ENCODE assay signal across 31 cellular contexts in genomic region chr2:23363268-23363667, GRCh38.
"Had no signal": no experiment of that assay in that cellular context is flagged by ENCODE, and none has a peak within 500 bp of the region (broad histone marks: within the 10 kb centered on the region; RNA-seq: fewer than 3 reads in every experiment).

No MANE protein-coding gene starts in this region.

- DNase-seq: activated B cell treated with CpG ODN at 0.5 μM for 24 hours; activated CD4-positive, alpha-beta memory T cell treated with anti-CD3 and anti-CD28 coated beads for 36 hours; activated CD4-positive, alpha-beta T cell treated with anti-CD3 and anti-CD28 coated beads for 4 hours; activated CD4-positive, alpha-beta T cell treated with anti-CD3 and anti-CD28 coated beads, Interleukin-2, amount 50 U/mL, for 1 hour; activated CD4-positive, CD25-positive, alpha-beta regulatory T cell treated with anti-CD3 and anti-CD28 coated beads, Interleukin-2, amount 50 U/mL, for 72 hours; activated CD8-positive, alpha-beta memory T cell treated with anti-CD3 and anti-CD28 coated beads, Interleukin-2, amount 50 U/mL, for 4 hours; activated gamma-delta T cell treated with Interleukin-2 at 50 U/mL for 16 hours; activated naive CD4-positive, alpha-beta T cell treated with anti-CD3 and anti-CD28 coated beads for 36 hours; activated T-cell treated with anti-CD3 and anti-CD28 coated beads for 4 hours; activated T-cell treated with anti-CD3 and anti-CD28 coated beads, Interleukin-2, amount 50 U/mL, for 4 hours; adrenal gland; body of pancreas; cerebellar nuclear complex; Karpas-422; NCI-H1105; NCI-H1417 treated with DMSO at 0.1 percent for 48 hours; NCI-H187 treated with DMSO at 0.1 percent for 48 hours; NCI-H2171 treated with DMSO at 0.1 percent for 48 hours; NCI-H226; NCI-H446 treated with DMSO at 0.1 percent for 48 hours; NCI-H524; NCI-H82; RPMI8226; SHP77 treated with DMSO at 0.1 percent for 48 hours; T-helper 1 cell; T-helper 2 cell; T-helper 9 cell had no signal

- H3K9me3 Mint-ChIP-seq: activated CD4-positive, alpha-beta memory T cell treated with anti-CD3 and anti-CD28 coated beads for 36 hours; activated naive CD4-positive, alpha-beta T cell treated with anti-CD3 and anti-CD28 coated beads for 36 hours; activated naive CD4-positive, alpha-beta T cell treated with anti-CD3 and anti-CD28 coated beads, Interleukin-2, amount 50 U/mL, for 72 hours; activated T-cell treated with anti-CD3 and anti-CD28 coated beads, Interleukin-2, amount 50 U/mL, for 4 hours; activated T-helper 1 cell treated with anti-CD3 and anti-CD28 coated beads, Interleukin-12 subunit alpha, Interleukin-12 subunit beta, Interleukin-2, Interleukin-4 antibody, amounts not matched to agents 30 ng/mL and 10 ng/mL and 1 ng/mL, durations not matched to agents 14 hours and 24 hours and 36 hours had no signal

- ATAC-seq: activated naive CD4-positive, alpha-beta T cell treated with anti-CD3 and anti-CD28 coated beads, Interleukin-2, amount 50 U/mL, for 72 hours; activated T-cell treated with anti-CD3 and anti-CD28 coated beads, Interleukin-2, amount 50 U/mL, for 4 hours; body of pancreas; PC-3; SK-N-SH treated with all-trans-retinoic acid at 6 μM for 48 hours had no signal

- H3K4me3 Mint-ChIP-seq: activated B cell treated with CpG ODN at 0.5 μM for 24 hours; activated CD4-positive, alpha-beta memory T cell treated with anti-CD3 and anti-CD28 coated beads for 36 hours; activated naive CD4-positive, alpha-beta T cell treated with anti-CD3 and anti-CD28 coated beads for 36 hours; activated T-cell treated with anti-CD3 and anti-CD28 coated beads, Interleukin-2, amount 50 U/mL, for 4 hours; activated T-helper 1 cell treated with anti-CD3 and anti-CD28 coated beads, Interleukin-12 subunit alpha, Interleukin-12 subunit beta, Interleukin-2, Interleukin-4 antibody, amounts not matched to agents 30 ng/mL and 10 ng/mL and 1 ng/mL, durations not matched to agents 14 hours and 24 hours and 36 hours had no signal

- H3K27ac Mint-ChIP-seq: activated B cell treated with CpG ODN at 0.5 μM for 24 hours; activated CD4-positive, alpha-beta memory T cell treated with anti-CD3 and anti-CD28 coated beads for 36 hours; activated naive CD4-positive, alpha-beta T cell treated with anti-CD3 and anti-CD28 coated beads for 36 hours; activated naive CD4-positive, alpha-beta T cell treated with anti-CD3 and anti-CD28 coated beads, Interleukin-2, amount 50 U/mL, for 72 hours; activated T-helper 1 cell treated with anti-CD3 and anti-CD28 coated beads, Interleukin-12 subunit alpha, Interleukin-12 subunit beta, Interleukin-2, Interleukin-4 antibody, amounts not matched to agents 30 ng/mL and 10 ng/mL and 1 ng/mL, durations not matched to agents 14 hours and 24 hours and 36 hours had no signal

- H3K36me3 Mint-ChIP-seq: activated CD4-positive, alpha-beta memory T cell treated with anti-CD3 and anti-CD28 coated beads for 36 hours; activated naive CD4-positive, alpha-beta T cell treated with anti-CD3 and anti-CD28 coated beads, Interleukin-2, amount 50 U/mL, for 72 hours had no signal

- H3K4me1 Mint-ChIP-seq: activated B cell treated with CpG ODN at 0.5 μM for 24 hours had no signal
